Comparison of ENCODE assay signal across 13 cellular contexts in genomic region chr17:15510361-15510760, GRCh38. TPM values are rescaled to one million over a fixed set of nuclear protein-coding genes. Genes with fewer than 3 reads are reported as not detected.
DNase-seq lines count a peak whose midpoint lies in the region; ATAC-seq and TF ChIP-seq lines count a peak whose summit lies in the region.
"Had no signal": no experiment of that assay in that cellular context is flagged by ENCODE, and none has a peak within 500 bp of the region (broad histone marks: within the 10 kb centered on the region; RNA-seq: fewer than 3 reads in every experiment).

No MANE protein-coding gene starts in this region.

- peak; percentile 82 for DNase-seq in AG10803 (ENCODE audit: low read depth)
- peak; percentile 61 for DNase-seq in choroid plexus epithelial cell (ENCODE audit: low read depth)
- DNase-seq in lung microvascular endothelial cell (ENCODE audit: low read depth in 2 of 2): peak; percentile 79 to 87
- no peak for DNase-seq in NCI-H1092 treated with DMSO at 0.1 percent for 48 hours (lab: John Stamatoyannopoulos, UW)
- DNase-seq in HuH-7.5 (ENCODE audit: low spot score): no peak
- DNase-seq in NCI-H226: no peak
- DNase-seq: activated CD8-positive, alpha-beta memory T cell treated with anti-CD3 and anti-CD28 coated beads, Interleukin-2, amount 50 U/mL, for 48 hours; activated naive CD8-positive, alpha-beta T cell treated with anti-CD3 and anti-CD28 coated beads for 36 hours; effector CD4-positive, alpha-beta T cell; NCI-H1105; NCI-H446 had no signal

- TF ChIP-seq EP300 in Ishikawa (IDR thresholded peaks at IDR 0.05; ENCODE audit: borderline replicate concordance): no peak

- H3K4me3 ChIP-seq in AG10803 (ENCODE audit: low read length) (no peak overlapping the region), choroid plexus epithelial cell (ENCODE audit: low read depth, low read length) (no peak overlapping the region)

- ATAC-seq in HG02610 (IDR thresholded peaks at IDR 0.05; ENCODE audit: unreplicated experiment): no peak

- TF ChIP-seq RAD21 in Ishikawa (IDR thresholded peaks at IDR 0.05; ENCODE audit: low read depth): no peak

- no peak for TF ChIP-seq CTCF in AG10803 (conservative IDR thresholded peaks at IDR 0.05; ENCODE audit: low read length)
- TF ChIP-seq CTCF in choroid plexus epithelial cell (conservative IDR thresholded peaks at IDR 0.05; ENCODE audit: low read depth, low read length): no peak

TF ChIP-seq in Ishikawa, 13 proteins besides CTCF, POLR2A, EP300 and RAD21:
- TF ChIP-seq ZBTB7A (IDR thresholded peaks at IDR 0.05; ENCODE audit: low read depth) (no peak), NFIC (IDR thresholded peaks at IDR 0.05) (peak; percentile 18; the same call in 1 of the 2 replicates)

RNA-seq across cellular contexts. Expression of gene CDRT4, which starts 42.9 kb away (rescaled TPM):
- 0.87 and 2.0 TPM in 2 replicates for total RNA-seq in lung microvascular endothelial cell

RNA-seq across cellular contexts. Expression of gene TVP23C, which starts 52.9 kb away (rescaled TPM):
- 13.3 and 19.4 TPM in 2 replicates for total RNA-seq in lung microvascular endothelial cell

Comparison
In these comparisons a context has a peak if more than half of its experiments do, and no peak if none do; other contexts are left out.
1. DNase-seq: peak in AG10803 (single experiment), choroid plexus epithelial cell (single experiment) and lung microvascular endothelial cell (2 of 2); none in NCI-H1092 treated with DMSO at 0.1 percent for 48 hours (single experiment), HuH-7.5 (single experiment) and NCI-H226 (single experiment).